In genomic region chr2:209772316-209772715, GRCh38 we compare ENCODE assay signal across 10 cellular contexts. TPM values are rescaled to one million over a fixed set of nuclear protein-coding genes. Genes with fewer than 3 reads are reported as not detected.
DNase-seq lines count a peak whose midpoint lies in the region; ATAC-seq and TF ChIP-seq lines count a peak whose summit lies in the region.
"Had no signal": no experiment of that assay in that cellular context is flagged by ENCODE, and none has a peak within 500 bp of the region (broad histone marks: within the 10 kb centered on the region; RNA-seq: fewer than 3 reads in every experiment).

No MANE protein-coding gene starts in this region.

- H3K27ac ChIP-seq in right cardiac atrium (ENCODE audit: low read length) (no peak overlapping the region), iPS-18a (ENCODE audit: low read length) (no peak overlapping the region)

- ATAC-seq in right cardiac atrium (no peak), left ventricle myocardium superior (no peak), GM19395 (IDR thresholded peaks at IDR 0.05; ENCODE audit: unreplicated experiment) (no peak)

- no peaks in the 10 kb centered on the region for H3K9me3 Mint-ChIP-seq in type B pancreatic cell
- H3K9me3 Mint-ChIP-seq: activated naive CD8-positive, alpha-beta T cell treated with anti-CD3 and anti-CD28 coated beads, Interleukin-2, amount 10 ng/mL, durations not matched to agents 7 days and 5 days had no signal

- H3K4me3 ChIP-seq in right cardiac atrium (ENCODE audit: low read length) (peak overlapping the region; percentile 43), iPS-18a (ENCODE audit: low read length) (peak overlapping the region; percentile 66)

- H3K27me3 Mint-ChIP-seq in type B pancreatic cell: peaks cover 46% of the 10 kb centered on the region

- TF ChIP-seq CTCF in type B pancreatic cell (conservative IDR thresholded peaks at IDR 0.05): no peak

- no peaks in the 10 kb centered on the region for H3K36me3 ChIP-seq in iPS-18a (ENCODE audit: control insufficient read depth, low read depth, low read length)

- H3K36me3 Mint-ChIP-seq in type B pancreatic cell: no peaks in the 10 kb centered on the region
- H3K36me3 Mint-ChIP-seq: activated naive CD8-positive, alpha-beta T cell treated with anti-CD3 and anti-CD28 coated beads, Interleukin-2, amount 10 ng/mL, durations not matched to agents 7 days and 5 days had no signal

- peak overlapping the region; percentile 78 for H3K4me3 Mint-ChIP-seq in type B pancreatic cell
- H3K4me3 Mint-ChIP-seq: activated naive CD8-positive, alpha-beta T cell treated with anti-CD3 and anti-CD28 coated beads, Interleukin-2, amount 10 ng/mL, durations not matched to agents 7 days and 5 days had no signal

- no peaks in the 10 kb centered on the region for H3K4me1 Mint-ChIP-seq in type B pancreatic cell (ENCODE audit: unreplicated experiment)
- H3K4me1 Mint-ChIP-seq: activated naive CD8-positive, alpha-beta T cell treated with anti-CD3 and anti-CD28 coated beads, Interleukin-2, amount 10 ng/mL, durations not matched to agents 7 days and 5 days had no signal

- intact Hi-C loops in right cardiac atrium (cut with DNase I): no loop called here
- intact Hi-C loops in left ventricle myocardium superior (cut with micrococcal nuclease): no loop called here

- H3K9me3 ChIP-seq in right cardiac atrium (ENCODE audit: control insufficient read depth, low read length): no peaks in the 10 kb centered on the region
- H3K9me3 ChIP-seq in iPS-18a (ENCODE audit: control insufficient read depth, low read depth, low read length): no peaks in the 10 kb centered on the region

- H3K27me3 ChIP-seq in right cardiac atrium (ENCODE audit: control insufficient read depth, insufficient read depth) (no peaks in the 10 kb centered on the region), iPS-18a (ENCODE audit: control insufficient read depth, insufficient read depth, low read length) (peaks cover 55% of the 10 kb centered on the region)

- 10% methylated on average over 8 of the region's 8 CpGs for WGBS in right cardiac atrium

- H3K4me1 ChIP-seq in right cardiac atrium (ENCODE audit: control insufficient read depth, insufficient read depth, low read length): no peaks in the 10 kb centered on the region
- H3K4me1 ChIP-seq in iPS-18a (ENCODE audit: control insufficient read depth, low read depth, low read length): peaks cover 4% of the 10 kb centered on the region

- no peak overlapping the region for H3K9ac ChIP-seq in iPS-18a (ENCODE audit: low read length)

- no peak overlapping the region for H3K27ac Mint-ChIP-seq in type B pancreatic cell
- H3K27ac Mint-ChIP-seq: activated naive CD8-positive, alpha-beta T cell treated with anti-CD3 and anti-CD28 coated beads, Interleukin-2, amount 10 ng/mL, durations not matched to agents 7 days and 5 days had no signal

- DNase-seq in right cardiac atrium (no peak), left ventricle myocardium superior (no peak), NCI-H82 (lab: John Stamatoyannopoulos, UW) (peak; percentile 74), type B pancreatic cell (ENCODE audit: extremely low spot score, unreplicated experiment) (no peak), NK-92 (lab: John Stamatoyannopoulos, UW; ENCODE audit: unreplicated experiment) (no peak), middle frontal gyrus (ENCODE audit: extremely low spot score, low spot score) (no peak)
- DNase-seq: activated CD4-positive, alpha-beta T cell treated with anti-CD3 and anti-CD28 coated beads for 1 hour had no signal

RNA-seq across cellular contexts. Expression of gene UNC80, which starts 0.7 kb away (rescaled TPM):
- total RNA-seq in right cardiac atrium (under 1 TPM in 3 of 4 donors, not detected in 1; 0.06 to 0.20 (median 0.12) TPM), left ventricle myocardium superior (not detected), type B pancreatic cell (ENCODE audit: low replicate concordance) (2.6 and 2.9 TPM in 2 replicates)
- polyA plus RNA-seq in right cardiac atrium: 0.02 TPM
- total RNA-seq: activated naive CD8-positive, alpha-beta T cell treated with anti-CD3 and anti-CD28 coated beads, Interleukin-2, amount 10 ng/mL, durations not matched to agents 7 days and 5 days had no signal
